23 cellular contexts compared by ENCODE assay signal in the genomic region with DNA sequence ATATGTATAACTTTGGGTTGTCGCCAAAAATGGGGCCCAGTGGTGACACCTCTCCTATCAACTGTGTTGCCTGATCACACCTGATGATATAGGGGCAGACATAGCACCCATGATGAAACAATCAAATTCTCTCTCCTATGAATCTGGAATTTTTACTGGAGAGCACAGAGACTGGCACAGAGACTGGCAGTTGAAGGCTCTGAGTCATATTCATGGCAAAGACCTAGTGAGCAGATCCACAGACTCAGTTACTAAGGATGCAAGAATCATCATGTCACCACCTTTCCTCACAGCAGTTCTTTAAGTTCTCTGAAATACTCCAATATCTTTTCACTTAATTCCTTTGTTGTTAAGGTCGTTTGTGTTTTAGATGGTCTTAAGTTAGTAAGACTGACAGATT. TPM values are rescaled to one million over a fixed set of nuclear protein-coding genes. Genes with fewer than 3 reads are reported as not detected.
"Had no signal": no experiment of that assay in that cellular context is flagged by ENCODE, and none has a peak within 500 bp of the region (broad histone marks: within the 10 kb centered on the region; RNA-seq: fewer than 3 reads in every experiment).

No MANE protein-coding gene starts in this region.

- H3K36me3 ChIP-seq: gastroesophageal sphincter, sigmoid colon, suprapubic skin had no signal

- H3K4me3 ChIP-seq: gastroesophageal sphincter, hepatocyte, psoas muscle, sigmoid colon, suprapubic skin had no signal

- FAIRE-seq: endometrium had no signal

- H3K27ac ChIP-seq: gastroesophageal sphincter, hepatocyte, psoas muscle, sigmoid colon, suprapubic skin had no signal

- DNase-seq: activated CD4-positive, alpha-beta T cell treated with anti-CD3 and anti-CD28 coated beads, Interleukin-2, amount 50 U/mL, for 4 hours; activated CD4-positive, CD25-positive, alpha-beta regulatory T cell treated with anti-CD3 and anti-CD28 coated beads, Interleukin-2, amount 50 U/mL, for 72 hours; activated CD8-positive, alpha-beta memory T cell treated with anti-CD3 and anti-CD28 coated beads, Interleukin-2, amount 10 ng/mL, durations not matched to agents 7 days and 5 days; activated effector memory CD4-positive, alpha-beta T cell treated with Interleukin-2 at 50 U/mL for 16 hours; activated T-cell treated with anti-CD3 and anti-CD28 coated beads, Interleukin-2, amount 50 U/mL, for 24 hours; amygdala; kidney; left ventricle myocardium superior; nephron progenitor cell; psoas muscle; sigmoid colon; stimulated activated CD4-positive, alpha-beta T cell treated with anti-CD3 and anti-CD28 coated beads, Interleukin-12 subunit alpha, Interleukin-12 subunit beta, amount 100 ng/mL, for 4 hours; stimulated activated CD4-positive, alpha-beta T cell treated with anti-CD3 and anti-CD28 coated beads, Interleukin-2, amount 100 ng/mL, for 48 hours; stimulated activated CD8-positive, alpha-beta memory T cell treated with anti-CD3 and anti-CD28 coated beads, Interleukin-4, amount 100 ng/mL, for 48 hours; stimulated activated naive CD8-positive, alpha-beta T cell treated with anti-CD3 and anti-CD28 coated beads, Interleukin-15, Interleukin-2, amounts not matched to agents 100 U/mL and 50 U/mL, for 24 hours had no signal

- H3K27me3 ChIP-seq: gastroesophageal sphincter, hepatocyte, sigmoid colon, suprapubic skin had no signal

RNA-seq across cellular contexts. Expression of a gene that starts 60.0 kb away (rescaled TPM):
- total RNA-seq: activated CD8-positive, alpha-beta memory T cell treated with anti-CD3 and anti-CD28 coated beads, Interleukin-2, amount 10 ng/mL, durations not matched to agents 7 days and 5 days; activated naive CD4-positive, alpha-beta T cell treated with anti-CD3 and anti-CD28 coated beads, Interleukin-2, amount 50 U/mL, for 72 hours; gastroesophageal sphincter; hepatocyte; kidney; left ventricle myocardium superior; mesenteric fat pad; osteoblast; psoas muscle; sigmoid colon; ureter had no signal
